In genomic region chr7:96089511-96089910, GRCh38 we compare ENCODE assay signal across 19 cellular contexts.
"Had no signal": no experiment of that assay in that cellular context is flagged by ENCODE, and none has a peak within 500 bp of the region (broad histone marks: within the 10 kb centered on the region; RNA-seq: fewer than 3 reads in every experiment).

No MANE protein-coding gene starts in this region.

- H3K36me3 ChIP-seq: esophagus muscularis mucosa, heart left ventricle, suprapubic skin, tibial artery had no signal

- ATAC-seq: activated CD4-positive, CD25-positive, alpha-beta regulatory T cell treated with anti-CD3 and anti-CD28 coated beads, Interleukin-2, amount 50 U/mL, for 24 hours; foreskin keratinocyte; heart left ventricle; left ventricle myocardium superior; mucosa of descending colon; natural killer cell treated with Interleukin-12 subunit alpha and Interleukin-12 subunit beta and Interleukin-15 and Interleukin-18, amount 100 ng/mL, for 72 hours; right cardiac atrium had no signal

- H3K4me3 ChIP-seq: esophagus muscularis mucosa, heart left ventricle, mucosa of descending colon, suprapubic skin, tibial artery had no signal

- H3K27ac ChIP-seq: esophagus muscularis mucosa, foreskin keratinocyte, heart left ventricle, suprapubic skin, tibial artery had no signal

- H3K27me3 ChIP-seq: esophagus muscularis mucosa, foreskin keratinocyte, heart left ventricle, suprapubic skin, tibial artery had no signal

- H3K9me3 ChIP-seq: esophagus muscularis mucosa, heart left ventricle, mucosa of descending colon, suprapubic skin, tibial artery had no signal

- H3K4me1 ChIP-seq: esophagus muscularis mucosa, suprapubic skin had no signal

- DNase-seq: activated CD4-positive, alpha-beta T cell treated with anti-CD3 and anti-CD28 coated beads for 48 hours; activated CD4-positive, alpha-beta T cell treated with anti-CD3 and anti-CD28 coated beads, Interleukin-2, amount 50 U/mL, for 48 hours; activated CD8-positive, alpha-beta memory T cell treated with anti-CD3 and anti-CD28 coated beads for 24 hours; activated effector memory CD4-positive, alpha-beta T cell treated with Interleukin-2 at 50 U/mL for 16 hours; activated naive CD4-positive, alpha-beta T cell treated with Interleukin-2 at 50 U/mL for 16 hours; anterior cingulate cortex; foreskin keratinocyte; heart left ventricle; left ventricle myocardium superior; mucosa of descending colon; right cardiac atrium; stimulated activated CD4-positive, alpha-beta T cell treated with anti-CD3 and anti-CD28 coated beads, Interleukin-15, amount 100 ng/mL, for 24 hours; stimulated activated CD4-positive, alpha-beta T cell treated with anti-CD3 and anti-CD28 coated beads, Interleukin-2, amount 100 ng/mL, for 24 hours; stimulated activated naive CD4-positive, alpha-beta T cell; tibial artery had no signal
